ENCODE assay signal across 8 cellular contexts in the genomic region with DNA sequence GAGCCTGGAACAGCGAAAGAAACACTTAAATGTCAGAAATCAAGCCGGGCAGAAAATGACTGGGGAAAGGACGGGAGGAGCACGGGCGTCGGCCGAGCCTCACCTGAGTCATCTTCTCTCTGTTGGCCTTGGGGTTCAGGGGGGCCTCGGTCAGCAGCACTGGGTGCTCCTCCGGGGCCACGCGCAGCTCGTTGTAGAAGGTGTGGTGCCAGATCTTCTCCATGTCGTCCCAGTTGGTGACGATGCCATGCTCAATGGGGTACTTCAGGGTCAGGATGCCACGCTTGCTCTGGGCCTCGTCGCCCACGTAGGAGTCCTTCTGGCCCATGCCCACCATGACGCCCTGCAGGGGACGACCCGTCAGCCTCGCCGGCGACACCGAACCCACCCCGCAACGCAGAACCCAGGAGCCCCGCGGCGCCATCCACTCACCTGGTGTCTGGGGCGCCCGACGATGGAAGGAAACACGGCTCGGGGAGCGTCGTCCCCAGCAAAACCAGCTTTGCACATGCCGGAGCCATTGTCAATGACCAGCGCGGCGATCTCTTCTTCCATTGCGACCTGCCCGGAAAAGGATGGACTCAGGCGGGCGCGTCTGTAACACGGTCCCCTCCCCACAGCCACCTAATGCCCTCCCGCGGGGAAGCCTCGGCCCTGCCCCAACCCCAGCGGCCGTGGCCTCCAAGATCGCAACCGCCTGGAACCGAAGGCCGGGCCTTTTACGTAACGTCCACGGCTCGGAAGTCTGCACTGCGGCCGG. TPM values are rescaled to one million over a fixed set of nuclear protein-coding genes. Genes with fewer than 3 reads are reported as not detected.
DNase-seq lines count a peak whose midpoint lies in the region; ATAC-seq and TF ChIP-seq lines count a peak whose summit lies in the region.

No MANE protein-coding gene starts in this region.

- H2AFZ ChIP-seq in osteoblast (ENCODE audit: low read length): no peak overlapping the region

- H3K9me3 Mint-ChIP-seq in CD4-positive, alpha-beta T cell: no peaks in the 10 kb centered on the region
- H3K9me3 Mint-ChIP-seq in activated CD4-positive, alpha-beta memory T cell treated with anti-CD3 and anti-CD28 coated beads for 36 hours: no peaks in the 10 kb centered on the region

- no peak for ATAC-seq in CD4-positive, alpha-beta T cell (ENCODE audit: poor library complexity)
- ATAC-seq in HG02970 (IDR thresholded peaks at IDR 0.05; ENCODE audit: low FRiP score, unreplicated experiment) (peak; percentile 5), GM19467 (IDR thresholded peaks at IDR 0.05; ENCODE audit: unreplicated experiment) (no peak)

- peaks cover 52% of the 10 kb centered on the region for H4K20me1 ChIP-seq in osteoblast (ENCODE audit: insufficient read depth, low read length)

- peaks cover 25 to 72% (median 30%) of the 10 kb centered on the region in 3 donors for H3K4me1 ChIP-seq in esophagus squamous epithelium
- peaks cover 24% of the 10 kb centered on the region for H3K4me1 ChIP-seq in osteoblast (ENCODE audit: insufficient read depth, low read length)

- no peak for TF ChIP-seq CTCF in CD4-positive, alpha-beta T cell (IDR thresholded peaks at IDR 0.05)
- TF ChIP-seq CTCF in esophagus squamous epithelium (IDR thresholded peaks at IDR 0.05): no peak
- no peak for TF ChIP-seq CTCF in osteoblast (IDR thresholded peaks at IDR 0.05; ENCODE audit: extremely low read depth, low read depth, low read length)

- no peak for TF ChIP-seq POLR2A in esophagus squamous epithelium (IDR thresholded peaks at IDR 0.05)

- peaks cover 66% of the 10 kb centered on the region for H3K79me2 ChIP-seq in osteoblast (ENCODE audit: insufficient read depth, low read length)

- peaks cover 60% of the 10 kb centered on the region for H3K4me1 Mint-ChIP-seq in CD4-positive, alpha-beta T cell (ENCODE audit: low read depth)
- peaks cover 32% of the 10 kb centered on the region for H3K4me1 Mint-ChIP-seq in activated CD4-positive, alpha-beta memory T cell treated with anti-CD3 and anti-CD28 coated beads for 36 hours (ENCODE audit: low read depth)

- intact Hi-C loops in CD4-positive, alpha-beta T cell (cut with DNase I, micrococcal nuclease): loop anchor here in 1 of 2 experiments (2.0 to 10.0 kb wide), 7 partner anchors 23 to 1247 kb away; partner anchors contain the start of genes BAHCC1, FAAP100, P4HB and RNF213
- intact Hi-C loops in activated CD4-positive, alpha-beta memory T cell treated with anti-CD3 and anti-CD28 coated beads for 36 hours (cut with micrococcal nuclease): loop anchor here (2.0 kb wide), 2 partner anchors 41 to 89 kb away; partner anchors contain the start of gene FAAP100
- intact Hi-C loops in esophagus squamous epithelium (cut with DNase I): loop anchor here (5.0 kb wide), 1 partner anchor 115 kb away; the partner anchor contains the start of gene BAHCC1

- peak overlapping the region; percentile 99 for H3K4me2 ChIP-seq in osteoblast (ENCODE audit: insufficient read depth, low read length)

- peaks cover 15 to 41% (median 28%) of the 10 kb centered on the region in 3 donors for H3K36me3 ChIP-seq in esophagus squamous epithelium
- peaks cover 39% of the 10 kb centered on the region for H3K36me3 ChIP-seq in osteoblast (ENCODE audit: insufficient read depth, low read length)

- no peaks in the 10 kb centered on the region for H3K27me3 Mint-ChIP-seq in CD4-positive, alpha-beta T cell
- no peaks in the 10 kb centered on the region for H3K27me3 Mint-ChIP-seq in activated CD4-positive, alpha-beta memory T cell treated with anti-CD3 and anti-CD28 coated beads for 36 hours

- no peaks in the 10 kb centered on the region for H3K9me3 ChIP-seq in CD4-positive, alpha-beta T cell (ENCODE audit: control insufficient read depth, low read length)
- no peaks in the 10 kb centered on the region for H3K9me3 ChIP-seq in esophagus squamous epithelium
- no peaks in the 10 kb centered on the region for H3K9me3 ChIP-seq in osteoblast (ENCODE audit: low read depth, low read length)

- 0 to 2% methylated on average over 15 to 17 of the region's 62 CpGs for WGBS in esophagus squamous epithelium, 2 donors

- H3K4me3 Mint-ChIP-seq in CD4-positive, alpha-beta T cell: peak overlapping the region; percentile 99
- peak overlapping the region; percentile 89 for H3K4me3 Mint-ChIP-seq in activated CD4-positive, alpha-beta memory T cell treated with anti-CD3 and anti-CD28 coated beads for 36 hours

- POLR2A ChIA-PET in CD4-positive, alpha-beta T cell (lab: Charles Lee): interaction anchor here (0.6 to 9.3 kb wide), 14 partner anchors 8 to 349 kb away, joined by 3 to 93 read pairs (median 4); partner anchors contain the start of genes ARL16, BAHCC1, CCDC137 and FAAP100
- POLR2A ChIA-PET in activated CD4-positive, alpha-beta memory T cell treated with anti-CD3 and anti-CD28 coated beads for 36 hours (lab: Charles Lee): interaction anchor here (1.1 to 1.5 kb wide), 4 partner anchors 24 to 153 kb away, joined by 3 to 4 read pairs (median 4); partner anchors contain the start of gene FAAP100

- CTCF ChIA-PET in CD4-positive, alpha-beta T cell (lab: Charles Lee): interaction anchor here (1.4 kb wide), 1 partner anchor 7 kb away, joined by 7 read pairs; no protein-coding TSS in a partner anchor
- CTCF ChIA-PET in activated CD4-positive, alpha-beta memory T cell treated with anti-CD3 and anti-CD28 coated beads for 36 hours (lab: Charles Lee): interaction anchor here (1.0 to 1.7 kb wide), 3 partner anchors 27 to 220 kb away, joined by 3 to 4 read pairs (median 3); no protein-coding TSS in a partner anchor

- peak overlapping the region; percentile 72 for H3K27ac ChIP-seq in CD4-positive, alpha-beta T cell (ENCODE audit: low read depth, low read length)
- peak overlapping the region; percentile 97 to 100 (median 100) for H3K27ac ChIP-seq in esophagus squamous epithelium
- peak overlapping the region; percentile 58 for H3K27ac ChIP-seq in osteoblast (ENCODE audit: low read depth, low read length)

- peak overlapping the region; percentile 90 for H3K27ac Mint-ChIP-seq in CD4-positive, alpha-beta T cell
- peak overlapping the region; percentile 86 for H3K27ac Mint-ChIP-seq in activated CD4-positive, alpha-beta memory T cell treated with anti-CD3 and anti-CD28 coated beads for 36 hours

- peaks cover 49% of the 10 kb centered on the region for H3K36me3 Mint-ChIP-seq in CD4-positive, alpha-beta T cell (ENCODE audit: low read depth)
- peaks cover 41% of the 10 kb centered on the region for H3K36me3 Mint-ChIP-seq in activated CD4-positive, alpha-beta memory T cell treated with anti-CD3 and anti-CD28 coated beads for 36 hours

- no peaks in the 10 kb centered on the region for H3K27me3 ChIP-seq in CD4-positive, alpha-beta T cell (ENCODE audit: control insufficient read depth, insufficient read depth, low read length)
- no peaks in the 10 kb centered on the region for H3K27me3 ChIP-seq in esophagus squamous epithelium
- no peaks in the 10 kb centered on the region for H3K27me3 ChIP-seq in osteoblast (ENCODE audit: insufficient read depth, low read length)

- H3K4me3 ChIP-seq in esophagus squamous epithelium (peak overlapping the region; percentile 91 to 99 (median 97)), osteoblast (ENCODE audit: insufficient read depth, low read length) (peak overlapping the region; percentile 96)

- DNase-seq in CD4-positive, alpha-beta T cell: peak in 5 of 10 experiments; percentile 26 to 48 (median 29)
- peak; percentile 42 for DNase-seq in activated CD4-positive, alpha-beta memory T cell treated with anti-CD3 and anti-CD28 coated beads for 36 hours
- DNase-seq in esophagus squamous epithelium (lab: John Stamatoyannopoulos, UW): no peak
- DNase-seq in osteoblast (ENCODE audit: insufficient read length, low spot score, missing footprints): peak; percentile 91
- DNase-seq in NCI-H446 (lab: John Stamatoyannopoulos, UW): no peak
- no peak for DNase-seq in NCI-H2171 (lab: John Stamatoyannopoulos, UW)

RNA-seq across cellular contexts. Expression of gene ACTG1, which starts 0.6 kb away (rescaled TPM):
- 1,000 to 10,000 TPM; 1,296 to 1,318 TPM for total RNA-seq in CD4-positive, alpha-beta T cell
- total RNA-seq in activated CD4-positive, alpha-beta memory T cell treated with anti-CD3 and anti-CD28 coated beads for 36 hours: 1,000 to 10,000 TPM; 3,773 to 3,928 TPM
- total RNA-seq in esophagus squamous epithelium (1,000 to 10,000 TPM; 3,349 to 6,664 (median 4,433) TPM), osteoblast (10,373 and 13,273 TPM in 2 replicates)

RNA-seq across cellular contexts. Expression of gene FSCN2, which starts 16.2 kb away (rescaled TPM):
- 1 to 10 TPM; 1.0 to 1.1 TPM for total RNA-seq in CD4-positive, alpha-beta T cell
- under 1 TPM; 0.33 to 0.46 TPM for total RNA-seq in activated CD4-positive, alpha-beta memory T cell treated with anti-CD3 and anti-CD28 coated beads for 36 hours
- total RNA-seq in esophagus squamous epithelium: 1 to 10 TPM in 3 of 4 donors, not detected in 1; 1.1 to 2.3 (median 1.8) TPM
- 2.9 and 5.1 TPM in 2 replicates for total RNA-seq in osteoblast

RNA-seq across cellular contexts. Expression of gene FAAP100, which starts 40.2 kb away (rescaled TPM):
- total RNA-seq in CD4-positive, alpha-beta T cell: 10 to 100 TPM; 18.7 to 19.7 TPM
- total RNA-seq in activated CD4-positive, alpha-beta memory T cell treated with anti-CD3 and anti-CD28 coated beads for 36 hours: 10 to 100 TPM; 33.5 to 39.7 TPM
- 10 to 100 TPM; 17.3 to 32.2 (median 26.1) TPM for total RNA-seq in esophagus squamous epithelium
- 43.0 and 44.5 TPM in 2 replicates for total RNA-seq in osteoblast

Comparison
In these comparisons a context has a peak if more than half of its experiments do, and no peak if none do; other contexts are left out.
1. DNase-seq: peak in activated CD4-positive, alpha-beta memory T cell treated with anti-CD3 and anti-CD28 coated beads for 36 hours (single experiment) and osteoblast (single experiment); none in esophagus squamous epithelium (single experiment), NCI-H446 (0 of 2) and NCI-H2171 (single experiment).
2. Peak in every context shown above with its lines, with median percentiles within 50 percentile points of each other: H3K27ac ChIP-seq.